Comparison of ENCODE assay signal across 27 cellular contexts in genomic region chr18:68759308-68759707, GRCh38.
"Had no signal": no experiment of that assay in that cellular context is flagged by ENCODE, and none has a peak within 500 bp of the region (broad histone marks: within the 10 kb centered on the region; RNA-seq: fewer than 3 reads in every experiment).

No MANE protein-coding gene starts in this region.

- H3K27ac ChIP-seq: ascending aorta, breast epithelium, cardiac muscle cell, colonic mucosa, heart left ventricle, WERI-Rb-1 had no signal

- ATAC-seq: activated CD4-positive, alpha-beta T cell treated with anti-CD3 and anti-CD28 coated beads for 36 hours; activated CD8-positive, alpha-beta memory T cell treated with anti-CD3 and anti-CD28 coated beads, Interleukin-2, amount 10 ng/mL, durations not matched to agents 7 days and 5 days; activated CD8-positive, alpha-beta T cell treated with anti-CD3 and anti-CD28 coated beads, Interleukin-2, amount 10 ng/mL, durations not matched to agents 7 days and 5 days; activated naive CD4-positive, alpha-beta T cell treated with anti-CD3 and anti-CD28 coated beads, Interleukin-2, amount 50 U/mL, for 72 hours; esophagus mucosa; heart left ventricle; T-helper 17 cell had no signal

- H3K4me3 ChIP-seq: ascending aorta, breast epithelium, cardiac muscle cell, colonic mucosa, heart left ventricle had no signal

- H3K4me1 ChIP-seq: ascending aorta, breast epithelium, colonic mucosa had no signal

- DNase-seq: activated CD4-positive, alpha-beta memory T cell treated with anti-CD3 and anti-CD28 coated beads for 36 hours; activated CD4-positive, alpha-beta T cell treated with anti-CD3 and anti-CD28 coated beads for 36 hours; activated CD4-positive, alpha-beta T cell treated with anti-CD3 and anti-CD28 coated beads, Interleukin-2, amount 10 ng/mL, durations not matched to agents 24 days and 14 days; activated CD4-positive, CD25-positive, alpha-beta regulatory T cell; activated CD4-positive, CD25-positive, alpha-beta regulatory T cell treated with anti-CD3 and anti-CD28 coated beads, Interleukin-2, amount 50 U/mL, for 72 hours; activated CD8-positive, alpha-beta memory T cell treated with anti-CD3 and anti-CD28 coated beads, Interleukin-2, amount 10 ng/mL, durations not matched to agents 7 days and 5 days; activated CD8-positive, alpha-beta memory T cell treated with anti-CD3 and anti-CD28 coated beads, Interleukin-2, amount 50 U/mL, for 4 hours; activated CD8-positive, alpha-beta T cell treated with anti-CD3 and anti-CD28 coated beads, Interleukin-2, amount 10 ng/mL, durations not matched to agents 7 days and 5 days; activated effector memory CD4-positive, alpha-beta T cell treated with anti-CD3 and anti-CD28 coated beads, Interleukin-2, amount 50 U/mL, for 16 hours; activated naive CD4-positive, alpha-beta T cell treated with anti-CD3 and anti-CD28 coated beads, Interleukin-2, amount 10 ng/mL, durations not matched to agents 7 days and 5 days; activated naive CD8-positive, alpha-beta T cell treated with anti-CD3 and anti-CD28 coated beads, Interleukin-2, amount 10 ng/mL, durations not matched to agents 7 days and 5 days; activated T-cell treated with anti-CD3 and anti-CD28 coated beads, Interleukin-2, amount 50 U/mL, for 1 hour; activated T-cell treated with anti-CD3 and anti-CD28 coated beads, Interleukin-2, amount 50 U/mL, for 48 hours; central memory CD4-positive, alpha-beta T cell; cerebellar nuclear complex; colonic mucosa; effector CD8-positive, alpha-beta T cell; foreskin fibroblast; heart left ventricle; T-helper 17 cell; T1000; WERI-Rb-1 had no signal

- H3K27me3 ChIP-seq: ascending aorta, breast epithelium, cardiac muscle cell, colonic mucosa, heart left ventricle had no signal

- H3K36me3 ChIP-seq: ascending aorta, breast epithelium, cardiac muscle cell, colonic mucosa, heart left ventricle, WERI-Rb-1 had no signal
